10 cellular contexts compared by ENCODE assay signal in the genomic region with DNA sequence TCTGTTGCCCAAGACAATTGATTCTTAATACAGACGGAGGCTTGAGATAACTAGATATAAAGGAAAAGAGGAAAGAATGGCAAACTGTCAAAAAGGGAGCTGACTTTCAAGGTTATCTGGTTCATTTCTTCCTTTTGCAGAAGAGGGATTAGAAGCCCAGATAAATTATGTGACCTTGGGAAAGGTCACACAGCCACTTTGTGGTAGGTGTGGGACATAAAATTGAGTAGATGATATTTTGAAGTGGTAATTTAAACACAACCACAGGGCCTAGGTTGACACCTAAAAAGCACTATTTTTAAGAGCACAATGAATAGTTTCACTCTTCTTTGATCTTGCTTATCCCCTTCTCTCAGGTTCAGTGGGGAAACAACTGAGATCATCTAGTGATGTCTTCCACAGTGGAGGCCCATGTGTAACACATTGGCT. TPM values are rescaled to one million over a fixed set of nuclear protein-coding genes. Genes with fewer than 3 reads are reported as not detected.
DNase-seq lines count a peak whose midpoint lies in the region; ATAC-seq and TF ChIP-seq lines count a peak whose summit lies in the region.
"Had no signal": no experiment of that assay in that cellular context is flagged by ENCODE, and none has a peak within 500 bp of the region (broad histone marks: within the 10 kb centered on the region; RNA-seq: fewer than 3 reads in every experiment).

No MANE protein-coding gene starts in this region.

- DNase-seq in Peyer's patch (no peak), naive B cell (no peak), GF-D8 (lab: John Stamatoyannopoulos, UW) (no peak), A673 (ENCODE audit: low spot score) (no peak), hepatocyte (ENCODE audit: low spot score) (no peak), nucleus accumbens (lab: John Stamatoyannopoulos, UW) (no peak)
- DNase-seq: NCI-H1694, right cardiac atrium had no signal

- POLR2A ChIA-PET in A673 (lab: Charles Lee; ENCODE audit: low non-redundant PET) = no interaction called here

- TF ChIP-seq POLR2A in Peyer's patch (IDR thresholded peaks at IDR 0.05) = no peak

- CTCF ChIA-PET in A673 (lab: Charles Lee) = no interaction called here

- no peak overlapping the region for H2AFZ ChIP-seq in hepatocyte

- peak overlapping the region; percentile 55 to 83 (median 74) for H3K27ac ChIP-seq in Peyer's patch
- no peak overlapping the region for H3K27ac ChIP-seq in A673 (ENCODE audit: low read depth, low read length, poor library complexity, severe bottlenecking)
- no peak overlapping the region for H3K27ac ChIP-seq in hepatocyte

- no TSS peak for BruUV-seq in A673 (replicated peaks; lab: Mats Ljungman, UMichigan)

- H3K4me1 Mint-ChIP-seq in naive B cell = peaks cover 44 to 72% (median 61%) of the 10 kb centered on the region in 3 donors

- H3K9me3 Mint-ChIP-seq in naive B cell = peaks cover 0 to 2% (median 0%) of the 10 kb centered on the region in 7 donors

- no peaks in the 10 kb centered on the region for H3K36me3 ChIP-seq in Peyer's patch
- H3K36me3 ChIP-seq in A673 (ENCODE audit: insufficient read depth, low read length, poor library complexity, severe bottlenecking) = no peaks in the 10 kb centered on the region
- no peaks in the 10 kb centered on the region for H3K36me3 ChIP-seq in hepatocyte (replicated peaks; ENCODE audit: insufficient read depth, low read depth)

- no peaks in the 10 kb centered on the region for H3K9me3 ChIP-seq in Peyer's patch
- no peaks in the 10 kb centered on the region for H3K9me3 ChIP-seq in A673 (ENCODE audit: low read depth, low read length, poor library complexity, severe bottlenecking)
- no peaks in the 10 kb centered on the region for H3K9me3 ChIP-seq in hepatocyte (ENCODE audit: low read depth)

- no peaks in the 10 kb centered on the region for H3K27me3 Mint-ChIP-seq in naive B cell

- ATAC-seq in GM18870 (IDR thresholded peaks at IDR 0.05; ENCODE audit: unreplicated experiment) = peak; percentile 50
- peak; percentile 37 for ATAC-seq in HG02642 (IDR thresholded peaks at IDR 0.05; ENCODE audit: poor library complexity, unreplicated experiment)
- no peak for ATAC-seq in naive B cell (ENCODE audit: low read depth in 2 of 2)
- ATAC-seq: right cardiac atrium had no signal

- intact Hi-C loops in A673 (cut with micrococcal nuclease; ENCODE audit: unreplicated experiment) = no loop called here

- H3K27me3 ChIP-seq in Peyer's patch = no peaks in the 10 kb centered on the region
- peaks cover 13% of the 10 kb centered on the region for H3K27me3 ChIP-seq in A673 (replicated peaks; ENCODE audit: insufficient read depth, low read depth, low read length, poor library complexity)
- no peaks in the 10 kb centered on the region for H3K27me3 ChIP-seq in hepatocyte

- WGBS in hepatocyte (ENCODE audit: low lambda C conversion rate, missing lambda C conversion rate) = 64% methylated on average over 1 of the region's 1 CpG

- peak overlapping the region; percentile 93 to 98 (median 98) for H3K27ac Mint-ChIP-seq in naive B cell

- H3K4me3 Mint-ChIP-seq in naive B cell = peak overlapping the region; percentile 5 to 90 (median 85)

- H3K79me2 ChIP-seq in hepatocyte = no peaks in the 10 kb centered on the region

- H3K36me3 Mint-ChIP-seq in naive B cell = no peaks in the 10 kb centered on the region

- H3K9me2 ChIP-seq in hepatocyte (replicated peaks; ENCODE audit: insufficient read depth) = no peaks in the 10 kb centered on the region

- no peaks in the 10 kb centered on the region for H4K20me1 ChIP-seq in hepatocyte (ENCODE audit: insufficient read depth, poor library complexity, severe bottlenecking)

- H3K4me3 ChIP-seq in Peyer's patch (no peak overlapping the region), A673 (ENCODE audit: low read depth, low read length, poor library complexity, severe bottlenecking) (no peak overlapping the region), hepatocyte (no peak overlapping the region)

- TF ChIP-seq CTCF in Peyer's patch (IDR thresholded peaks at IDR 0.05) (no peak), A673 (conservative IDR thresholded peaks at IDR 0.05; ENCODE audit: low read depth, low read length) (no peak), hepatocyte (IDR thresholded peaks at IDR 0.05; ENCODE audit: poor library complexity) (no peak)

- peaks cover 0 to 11% (median 3%) of the 10 kb centered on the region in 4 donors for H3K4me1 ChIP-seq in Peyer's patch
- no peaks in the 10 kb centered on the region for H3K4me1 ChIP-seq in A673 (ENCODE audit: insufficient read depth, low read length, poor library complexity, severe bottlenecking)
- no peaks in the 10 kb centered on the region for H3K4me1 ChIP-seq in hepatocyte (ENCODE audit: insufficient read depth)

- H3K4me2 ChIP-seq in hepatocyte = no peak overlapping the region

RNA-seq across cellular contexts. Expression of a gene that starts 16.9 kb away (rescaled TPM):
- total RNA-seq in Peyer's patch = 10 to 100 TPM in 2 of 4 donors, 1 to 10 TPM in 2; 9.7 to 52.8 (median 10.3) TPM
- polyA plus RNA-seq in naive B cell (ENCODE audit: low read depth in 6 of 6) = 100 to 1,000 TPM in 5 of 6 donors, 10 to 100 TPM in 1; 97.1 to 182 (median 140) TPM
- total RNA-seq in A673 (2021) = not detected in 2 replicates
- 8.1 and 8.3 TPM in 2 replicates for total RNA-seq in hepatocyte
- polyA plus RNA-seq in hepatocyte = 4.5 and 7.1 TPM in 2 replicates

Comparison
In these comparisons a context has a peak if more than half of its experiments do, and no peak if none do; other contexts are left out.
1. ATAC-seq: peak in GM18870 (single experiment) and HG02642 (single experiment); none in naive B cell (0 of 2).
2. H3K27ac ChIP-seq: peak in Peyer's patch (4 of 4); none in A673 (single experiment) and hepatocyte (single experiment).